7 cellular contexts compared by ENCODE assay signal in the genomic region with DNA sequence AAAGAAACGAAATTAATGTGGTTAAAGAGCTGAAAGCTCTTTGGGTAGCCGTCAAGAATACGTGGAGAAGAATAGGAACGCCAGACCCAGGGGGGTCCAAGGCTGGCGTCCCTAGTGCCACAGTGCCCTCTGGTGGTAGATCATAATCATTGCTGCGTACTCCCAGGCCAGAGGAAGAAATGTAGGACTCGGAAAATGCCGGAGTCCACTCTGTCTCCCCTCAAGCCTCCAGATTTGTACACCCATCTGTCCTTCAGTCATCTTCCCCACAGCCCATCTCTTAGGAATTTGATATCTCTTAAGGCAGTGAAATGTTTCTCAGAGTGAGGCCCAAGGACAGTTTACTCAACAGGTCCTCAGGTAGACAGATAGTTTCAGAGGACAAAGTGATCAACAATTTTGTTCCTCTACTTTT. TPM values are rescaled to one million over a fixed set of nuclear protein-coding genes. Genes with fewer than 3 reads are reported as not detected.
DNase-seq lines count a peak whose midpoint lies in the region; ATAC-seq, FAIRE-seq and TF ChIP-seq lines count a peak whose summit lies in the region.

No MANE protein-coding gene starts in this region.

- no peak overlapping the region for H3K4me2 ChIP-seq in trophoblast cell (ENCODE audit: low read length)

- no peak overlapping the region for H2BK5ac ChIP-seq in trophoblast cell (ENCODE audit: low read depth, low read length, poor library complexity)

- no peak overlapping the region for H3K18ac ChIP-seq in trophoblast cell (ENCODE audit: low read length)

- WGBS in gastroesophageal sphincter (ENCODE audit: low coverage in 1 of 2), 2 donors = 0% methylated on average over 8 of the region's 8 CpGs
- WGBS in trophoblast cell (ENCODE audit: extremely low coverage, insufficient coverage, insufficient read length) = no CpG with 5 or more reads among the region's 8 CpGs

- ATAC-seq in gastroesophageal sphincter = peak; percentile 73

- no peak overlapping the region for H3K23ac ChIP-seq in trophoblast cell (ENCODE audit: low read length)

- no peak overlapping the region for H2BK120ac ChIP-seq in trophoblast cell (ENCODE audit: insufficient read depth, low read length, poor library complexity)

- H3K27me3 ChIP-seq in SJSA1 (replicated peaks) (no peaks in the 10 kb centered on the region), gastroesophageal sphincter (no peaks in the 10 kb centered on the region), trophoblast cell (ENCODE audit: insufficient read depth, low read length) (no peaks in the 10 kb centered on the region), uterus (no peaks in the 10 kb centered on the region)

- H3K4me3 ChIP-seq in SJSA1 = no peak overlapping the region
- H3K4me3 ChIP-seq in gastroesophageal sphincter = no peak overlapping the region
- no peak overlapping the region for H3K4me3 ChIP-seq in trophoblast cell (ENCODE audit: low read depth, low read length)
- H3K4me3 ChIP-seq in uterus = no peak overlapping the region

- TF ChIP-seq POLR2A in GM12892 (IDR thresholded peaks at IDR 0.05; ENCODE audit: low read depth, low read length) (no peak), gastroesophageal sphincter (IDR thresholded peaks at IDR 0.05) (no peak), uterus (IDR thresholded peaks at IDR 0.05) (no peak)

- H3K4ac ChIP-seq in trophoblast cell (ENCODE audit: low read depth, low read length) = no peak overlapping the region

- H3K36me3 ChIP-seq in SJSA1 (no peaks in the 10 kb centered on the region), gastroesophageal sphincter (no peaks in the 10 kb centered on the region), trophoblast cell (ENCODE audit: control insufficient read depth in 1 of 2, insufficient read depth in 2 of 2, low read length in 2 of 2) (no peaks in the 10 kb centered on the region), uterus (no peaks in the 10 kb centered on the region)

- H4K8ac ChIP-seq in trophoblast cell (ENCODE audit: low read depth, low read length) = no peak overlapping the region

- H4K12ac ChIP-seq in trophoblast cell (ENCODE audit: low read depth, low read length) = no peak overlapping the region

- H3K27ac ChIP-seq in SJSA1 (peak overlapping the region; percentile 79), gastroesophageal sphincter (no peak overlapping the region), trophoblast cell (ENCODE audit: low read depth, low read length) (no peak overlapping the region), uterus (no peak overlapping the region)

- TF ChIP-seq CTCF in LNCAP (IDR thresholded peaks at IDR 0.05) = peak; percentile 86
- peak; percentile 92 to 96 (median 94) for TF ChIP-seq CTCF in gastroesophageal sphincter (IDR thresholded peaks at IDR 0.05)
- TF ChIP-seq CTCF in uterus (IDR thresholded peaks at IDR 0.05) = peak; percentile 89 to 92 (median 91)

- no peak overlapping the region for H3K14ac ChIP-seq in trophoblast cell (ENCODE audit: low read length)

- H3K9ac ChIP-seq in trophoblast cell (ENCODE audit: low read length) = no peak overlapping the region

- DNase-seq in GM12892 (ENCODE audit: insufficient read length) (peak; percentile 81), SJSA1 (ENCODE audit: low read depth in 1 of 2, low spot score in 2 of 2) (peak; percentile 76 to 83), trophoblast cell (peak; percentile 70 to 83), uterus (peak; percentile 67 to 70)
- DNase-seq in activated effector memory CD4-positive, alpha-beta T cell treated with Interleukin-2 at 50 U/mL for 16 hours = peak; percentile 22

- intact Hi-C loops in uterus (cut with DNase I; ENCODE audit: low total_unique reads) = no loop called here

- no peak for TF ChIP-seq EP300 in gastroesophageal sphincter (IDR thresholded peaks at IDR 0.05)

- H4K91ac ChIP-seq in trophoblast cell (ENCODE audit: low read depth, low read length) = no peak overlapping the region

- H2BK12ac ChIP-seq in trophoblast cell (ENCODE audit: low read length) = no peak overlapping the region

- FAIRE-seq in GM12892 (lab: Jason Lieb, UNC) = peak; percentile 86

- no peak overlapping the region for H2AK5ac ChIP-seq in trophoblast cell (ENCODE audit: low read length)

- no peaks in the 10 kb centered on the region for H3K9me3 ChIP-seq in SJSA1 (replicated peaks)
- no peaks in the 10 kb centered on the region for H3K9me3 ChIP-seq in gastroesophageal sphincter
- peaks cover 2% of the 10 kb centered on the region for H3K9me3 ChIP-seq in trophoblast cell (ENCODE audit: insufficient read depth, low read depth, low read length)
- H3K9me3 ChIP-seq in uterus = no peaks in the 10 kb centered on the region

- peaks cover 17% of the 10 kb centered on the region for H3K79me1 ChIP-seq in trophoblast cell (ENCODE audit: low read length)

- H3K79me2 ChIP-seq in trophoblast cell (ENCODE audit: control insufficient read depth, insufficient read depth, low read length, poor library complexity) = peaks cover 2% of the 10 kb centered on the region

- no peak overlapping the region for H2AFZ ChIP-seq in trophoblast cell (ENCODE audit: insufficient read depth, low read length, poor library complexity)

- peaks cover 44% of the 10 kb centered on the region for H3K4me1 ChIP-seq in SJSA1 (replicated peaks)
- H3K4me1 ChIP-seq in gastroesophageal sphincter = peaks cover 3 to 22% (median 8%) of the 10 kb centered on the region in 3 donors
- H3K4me1 ChIP-seq in trophoblast cell (ENCODE audit: control insufficient read depth in 1 of 2, insufficient read depth in 2 of 2, low read length in 2 of 2) = peaks cover 11% of the 10 kb centered on the region in 2 experiments
- H3K4me1 ChIP-seq in uterus = peaks cover 0 to 5% of the 10 kb centered on the region in 2 donors

RNA-seq across cellular contexts. Expression of gene PLEKHG6, which starts 25.4 kb away (rescaled TPM):
- 2.2 TPM for polyA plus RNA-seq in GM12892 (2012; ENCODE audit: missing spikeins)
- 0.08 TPM in 1 of 2 replicates, not detected in the other for total RNA-seq in SJSA1 (2014; rRNA removed; shearing (Covaris generic))
- total RNA-seq in gastroesophageal sphincter (10 to 100 TPM in 1 of 4 donors, 1 to 10 TPM in 1, under 1 TPM in 2; 0.35 to 44.5 (median 1.3) TPM), uterus (1 to 10 TPM in 2 of 4 donors, under 1 TPM in 1, not detected in 1; 0.29 to 1.9 (median 1.7) TPM)
- 17.4 and 20.1 TPM in 2 replicates for polyA plus RNA-seq in trophoblast cell (2013)

RNA-seq across cellular contexts. Expression of gene TNFRSF1A, which starts 56.8 kb away (rescaled TPM):
- 6.0 TPM for polyA plus RNA-seq in GM12892 (2012; ENCODE audit: missing spikeins)
- total RNA-seq in SJSA1 (2014; rRNA removed; shearing (Covaris generic)) = 109 and 132 TPM in 2 replicates
- total RNA-seq in gastroesophageal sphincter (100 to 1,000 TPM; 150 to 356 (median 227) TPM), uterus (100 to 1,000 TPM in 3 of 4 donors, 10 to 100 TPM in 1; 71.8 to 297 (median 174) TPM)
- polyA plus RNA-seq in trophoblast cell (2013) = 81.0 and 90.7 TPM in 2 replicates

Comparison
In these comparisons a context has a peak if more than half of its experiments do, and no peak if none do; other contexts are left out.
1. DNase-seq: peak in every context shown above with its lines; median percentile 81 in GM12892; 80 in SJSA1; 76 in trophoblast cell; 68 in uterus; 22 in activated effector memory CD4-positive, alpha-beta T cell treated with Interleukin-2 at 50 U/mL for 16 hours.